ENCODE assay signal across 19 cellular contexts in genomic region chr2:236085211-236085610, GRCh38.
DNase-seq lines count a peak whose midpoint lies in the region; TF ChIP-seq lines count a peak whose summit lies in the region.
"Had no signal": no experiment of that assay in that cellular context is flagged by ENCODE, and none has a peak within 500 bp of the region (broad histone marks: within the 10 kb centered on the region; RNA-seq: fewer than 3 reads in every experiment).

No MANE protein-coding gene starts in this region.

- no peak overlapping the region for H3K27ac Mint-ChIP-seq in activated CD4-positive, alpha-beta T cell treated with anti-CD3 and anti-CD28 coated beads, Interleukin-2, amount 10 ng/mL, durations not matched to agents 7 days and 5 days
- H3K27ac Mint-ChIP-seq: CD8-positive, alpha-beta T cell had no signal

- H3K27ac ChIP-seq in HUES64 (ENCODE audit: low read depth, low read length): peak overlapping the region; percentile 84
- peak overlapping the region; percentile 60 for H3K27ac ChIP-seq in iPS-20b (ENCODE audit: low read length)
- no peak overlapping the region for H3K27ac ChIP-seq in tibial nerve
- H3K27ac ChIP-seq: KMS-11, PC-9 had no signal

- 85% methylated on average over 2 of the region's 2 CpGs for WGBS in HUES64
- WGBS in tibial nerve, 2 donors: 48 to 54% methylated on average over 2 of the region's 2 CpGs

- H3K27me3 Mint-ChIP-seq in activated CD4-positive, alpha-beta T cell treated with anti-CD3 and anti-CD28 coated beads, Interleukin-2, amount 10 ng/mL, durations not matched to agents 7 days and 5 days: no peaks in the 10 kb centered on the region

- no peak for TF ChIP-seq POLR2A in tibial nerve (IDR thresholded peaks at IDR 0.05)

- no peak for TF ChIP-seq CTCF in tibial nerve (IDR thresholded peaks at IDR 0.05)

- H3K9me3 ChIP-seq in HUES64 (ENCODE audit: insufficient read depth, low read depth, low read length): no peaks in the 10 kb centered on the region
- no peaks in the 10 kb centered on the region for H3K9me3 ChIP-seq in iPS-20b (ENCODE audit: insufficient read depth, low read depth, low read length)
- H3K9me3 ChIP-seq in tibial nerve: no peaks in the 10 kb centered on the region
- H3K9me3 ChIP-seq: BE2C had no signal

- POLR2A ChIA-PET in activated CD4-positive, alpha-beta T cell treated with anti-CD3 and anti-CD28 coated beads, Interleukin-2, amount 10 ng/mL, durations not matched to agents 7 days and 5 days (lab: Charles Lee): no interaction called here

- no peaks in the 10 kb centered on the region for H3K4me1 Mint-ChIP-seq in activated CD4-positive, alpha-beta T cell treated with anti-CD3 and anti-CD28 coated beads, Interleukin-2, amount 10 ng/mL, durations not matched to agents 7 days and 5 days

- no peak for TF ChIP-seq EP300 in tibial nerve (IDR thresholded peaks at IDR 0.05)

- H3K4me3 ChIP-seq in HUES64 (ENCODE audit: low read length) (no peak overlapping the region), iPS-20b (ENCODE audit: low read length) (no peak overlapping the region), tibial nerve (no peak overlapping the region)
- H3K4me3 ChIP-seq: PC-9 had no signal

- CTCF ChIA-PET in activated CD4-positive, alpha-beta T cell treated with anti-CD3 and anti-CD28 coated beads, Interleukin-2, amount 10 ng/mL, durations not matched to agents 7 days and 5 days (lab: Charles Lee): interaction anchor here (0.7 kb wide), 1 partner anchor 11 kb away, joined by 3 read pairs; no protein-coding TSS in a partner anchor

- no peak overlapping the region for H3K4me3 Mint-ChIP-seq in activated CD4-positive, alpha-beta T cell treated with anti-CD3 and anti-CD28 coated beads, Interleukin-2, amount 10 ng/mL, durations not matched to agents 7 days and 5 days
- H3K4me3 Mint-ChIP-seq: CD8-positive, alpha-beta T cell had no signal

- H3K36me3 Mint-ChIP-seq in activated CD4-positive, alpha-beta T cell treated with anti-CD3 and anti-CD28 coated beads, Interleukin-2, amount 10 ng/mL, durations not matched to agents 7 days and 5 days (ENCODE audit: low read depth): no peaks in the 10 kb centered on the region
- H3K36me3 Mint-ChIP-seq: CD8-positive, alpha-beta T cell had no signal

- H3K9ac ChIP-seq in HUES64 (ENCODE audit: low read depth, low read length) (peak overlapping the region; percentile 59; the same call in 1 of the 2 replicates), iPS-20b (ENCODE audit: low read depth, low read length) (peak overlapping the region; percentile 60; the same call in 1 of the 2 replicates)
- H3K9ac ChIP-seq: KMS-11 had no signal

- DNase-seq in pons (ENCODE audit: low spot score) (peak; percentile 51), COLO668 (lab: John Stamatoyannopoulos, UW; ENCODE audit: unreplicated experiment) (no peak), dedifferentiated amniotic fluid mesenchymal stem cell (ENCODE audit: extremely low spot score) (no peak), tibial nerve (ENCODE audit: low spot score in 2 of 2) (no peak)
- no peak for DNase-seq in activated CD4-positive, alpha-beta T cell treated with anti-CD3 and anti-CD28 coated beads, Interleukin-2, amount 10 ng/mL, durations not matched to agents 7 days and 5 days
- DNase-seq: CD8-positive, alpha-beta T cell; DND-41; GDM1; GOT3; NCI-H1436 treated with DMSO at 0.1 percent for 48 hours; NCI-H2029 treated with DMSO at 0.1 percent for 48 hours; NCI-H2171 treated with DMSO at 0.1 percent for 48 hours; NCI-H510A; NCI-H774; PC-9 had no signal

- H3K4me1 ChIP-seq in HUES64 (ENCODE audit: insufficient read depth, low read length) (peaks cover 49% of the 10 kb centered on the region), iPS-20b (ENCODE audit: insufficient read depth, low read length) (peaks cover 48% of the 10 kb centered on the region), tibial nerve (peaks cover 0 to 18% (median 0%) of the 10 kb centered on the region in 4 donors)

- H3K27me3 ChIP-seq in HUES64 (ENCODE audit: insufficient read depth, low read length): 0 out of 2 replicates have a peak, but pooled peaks cover 2% of the 10 kb centered on the region
- H3K27me3 ChIP-seq in iPS-20b (ENCODE audit: insufficient read depth, low read length): peaks cover 9% of the 10 kb centered on the region
- H3K27me3 ChIP-seq in tibial nerve: no peaks in the 10 kb centered on the region
- H3K27me3 ChIP-seq: BE2C had no signal

- no peaks in the 10 kb centered on the region for H3K9me3 Mint-ChIP-seq in activated CD4-positive, alpha-beta T cell treated with anti-CD3 and anti-CD28 coated beads, Interleukin-2, amount 10 ng/mL, durations not matched to agents 7 days and 5 days
- H3K9me3 Mint-ChIP-seq: CD8-positive, alpha-beta T cell had no signal

- no peaks in the 10 kb centered on the region for H3K36me3 ChIP-seq in HUES64 (ENCODE audit: insufficient read depth, low read length)
- no peaks in the 10 kb centered on the region for H3K36me3 ChIP-seq in iPS-20b (ENCODE audit: insufficient read depth, low read depth, low read length)
- no peaks in the 10 kb centered on the region for H3K36me3 ChIP-seq in tibial nerve
- H3K36me3 ChIP-seq: BE2C had no signal

Comparison
In these comparisons a context has a peak if more than half of its experiments do, and no peak if none do; other contexts are left out.
1. H3K27ac ChIP-seq: peak in HUES64 (single experiment) and iPS-20b (single experiment); none in tibial nerve (0 of 4).